In the genomic region with DNA sequence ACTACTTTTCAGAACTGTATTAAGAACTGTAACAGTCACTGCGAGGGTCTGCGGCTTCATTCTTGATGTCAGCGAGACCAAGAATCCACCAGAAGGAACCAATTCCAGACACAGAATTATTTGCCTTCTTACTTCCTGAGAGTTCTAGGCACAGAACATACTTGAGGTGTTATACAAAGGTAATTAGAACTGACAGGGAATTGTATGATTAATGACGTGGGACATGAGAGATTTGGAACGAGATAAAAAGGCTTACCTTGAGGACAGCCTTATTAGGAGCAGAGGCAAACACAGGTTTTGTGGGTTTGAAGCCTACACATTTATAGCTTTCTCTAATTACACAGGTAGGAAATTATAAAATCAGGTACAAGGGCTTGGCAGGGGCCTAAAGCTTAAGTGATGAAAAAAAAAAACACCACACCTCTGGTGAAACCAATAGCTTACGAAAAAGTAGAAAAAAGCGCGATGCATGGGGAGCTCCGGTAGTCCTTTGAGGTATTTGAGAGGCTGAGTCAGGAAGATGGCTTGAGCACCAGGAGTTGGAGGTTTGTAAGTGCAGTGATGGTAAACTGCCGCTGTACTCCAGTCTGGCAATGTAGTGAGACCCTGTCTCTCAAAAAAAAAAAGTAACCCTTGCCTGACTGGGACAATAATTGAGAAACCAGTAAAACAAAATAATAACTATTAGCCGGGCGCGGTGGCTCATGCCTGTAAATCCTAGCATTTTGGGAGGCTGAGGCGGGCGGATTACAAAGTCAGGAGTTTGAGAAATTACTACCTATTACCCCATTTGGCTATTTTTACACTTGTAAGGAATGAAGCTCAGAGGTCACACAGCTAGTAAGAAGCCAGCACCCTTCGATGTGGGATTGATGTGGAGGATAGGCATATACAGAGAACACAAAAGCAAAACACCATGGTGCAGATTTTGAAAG, we compare ENCODE assay signal across 1 cellular context.
TF ChIP-seq lines count a peak whose summit lies in the region.

No MANE protein-coding gene starts in this region.

TF ChIP-seq in GM12878, 131 proteins besides CTCF, POLR2A, EP300 and RAD21:
- TF ChIP-seq SRF (IDR thresholded peaks at IDR 0.05; ENCODE audit: low read depth in 2 of 2, low read length in 2 of 2) (no peak), PAX8 (IDR thresholded peaks at IDR 0.05) (no peak), NBN (IDR thresholded peaks at IDR 0.05) (no peak)
- TF ChIP-seq, protein P1, sequence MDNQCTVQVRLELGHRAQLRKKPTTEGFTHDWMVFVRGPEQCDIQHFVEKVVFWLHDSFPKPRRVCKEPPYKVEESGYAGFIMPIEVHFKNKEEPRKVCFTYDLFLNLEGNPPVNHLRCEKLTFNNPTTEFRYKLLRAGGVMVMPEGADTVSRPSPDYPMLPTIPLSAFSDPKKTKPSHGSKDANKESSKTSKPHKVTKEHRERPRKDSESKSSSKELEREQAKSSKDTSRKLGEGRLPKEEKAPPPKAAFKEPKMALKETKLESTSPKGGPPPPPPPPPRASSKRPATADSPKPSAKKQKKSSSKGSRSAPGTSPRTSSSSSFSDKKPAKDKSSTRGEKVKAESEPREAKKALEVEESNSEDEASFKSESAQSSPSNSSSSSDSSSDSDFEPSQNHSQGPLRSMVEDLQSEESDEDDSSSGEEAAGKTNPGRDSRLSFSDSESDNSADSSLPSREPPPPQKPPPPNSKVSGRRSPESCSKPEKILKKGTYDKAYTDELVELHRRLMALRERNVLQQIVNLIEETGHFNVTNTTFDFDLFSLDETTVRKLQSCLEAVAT (IDR thresholded peaks at IDR 0.05), result peak; percentile 78
